In the genomic region with DNA sequence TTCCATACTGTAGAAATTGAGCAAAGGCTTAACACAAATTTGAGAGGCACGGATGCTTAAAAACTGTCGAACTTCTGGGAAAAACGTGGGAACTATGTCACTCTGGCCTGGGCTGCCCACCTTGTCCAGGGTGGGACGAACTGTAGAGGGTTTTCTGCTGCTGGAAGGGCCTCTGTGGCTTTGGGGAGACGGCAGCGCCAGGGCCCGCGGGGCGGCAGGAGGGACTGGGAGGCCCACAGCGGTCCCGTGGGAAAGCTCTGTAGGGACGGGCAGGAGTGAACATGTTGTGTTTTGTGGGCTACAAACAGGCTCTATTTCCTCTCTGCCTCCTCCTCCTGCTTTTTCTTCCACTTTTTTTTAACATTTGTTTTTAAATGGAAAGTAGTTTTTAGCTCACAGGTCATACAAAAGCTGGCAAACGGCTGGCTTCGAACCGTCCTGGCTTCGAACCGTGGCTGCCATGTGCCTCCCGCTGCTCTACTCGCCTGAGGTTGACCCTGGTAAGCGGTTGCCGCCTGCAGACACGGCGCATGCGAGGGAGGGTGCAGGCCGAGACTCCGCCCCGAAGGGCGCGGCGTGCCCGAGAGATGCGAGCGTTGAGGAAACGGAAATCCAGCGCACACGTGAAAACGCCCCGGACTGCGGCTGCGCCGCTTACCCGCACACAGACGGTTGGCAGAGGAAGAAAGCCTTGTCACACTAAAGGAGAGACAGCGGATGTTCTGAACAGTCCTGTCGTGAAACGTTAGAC, we compare ENCODE assay signal across 1 cellular context.
TF ChIP-seq lines count a peak whose summit lies in the region.

No MANE protein-coding gene starts in this region.

TF ChIP-seq in K562, 482 proteins besides CTCF, POLR2A, EP300 and RAD21 (continued from another document):
- TF ChIP-seq, protein P1, sequence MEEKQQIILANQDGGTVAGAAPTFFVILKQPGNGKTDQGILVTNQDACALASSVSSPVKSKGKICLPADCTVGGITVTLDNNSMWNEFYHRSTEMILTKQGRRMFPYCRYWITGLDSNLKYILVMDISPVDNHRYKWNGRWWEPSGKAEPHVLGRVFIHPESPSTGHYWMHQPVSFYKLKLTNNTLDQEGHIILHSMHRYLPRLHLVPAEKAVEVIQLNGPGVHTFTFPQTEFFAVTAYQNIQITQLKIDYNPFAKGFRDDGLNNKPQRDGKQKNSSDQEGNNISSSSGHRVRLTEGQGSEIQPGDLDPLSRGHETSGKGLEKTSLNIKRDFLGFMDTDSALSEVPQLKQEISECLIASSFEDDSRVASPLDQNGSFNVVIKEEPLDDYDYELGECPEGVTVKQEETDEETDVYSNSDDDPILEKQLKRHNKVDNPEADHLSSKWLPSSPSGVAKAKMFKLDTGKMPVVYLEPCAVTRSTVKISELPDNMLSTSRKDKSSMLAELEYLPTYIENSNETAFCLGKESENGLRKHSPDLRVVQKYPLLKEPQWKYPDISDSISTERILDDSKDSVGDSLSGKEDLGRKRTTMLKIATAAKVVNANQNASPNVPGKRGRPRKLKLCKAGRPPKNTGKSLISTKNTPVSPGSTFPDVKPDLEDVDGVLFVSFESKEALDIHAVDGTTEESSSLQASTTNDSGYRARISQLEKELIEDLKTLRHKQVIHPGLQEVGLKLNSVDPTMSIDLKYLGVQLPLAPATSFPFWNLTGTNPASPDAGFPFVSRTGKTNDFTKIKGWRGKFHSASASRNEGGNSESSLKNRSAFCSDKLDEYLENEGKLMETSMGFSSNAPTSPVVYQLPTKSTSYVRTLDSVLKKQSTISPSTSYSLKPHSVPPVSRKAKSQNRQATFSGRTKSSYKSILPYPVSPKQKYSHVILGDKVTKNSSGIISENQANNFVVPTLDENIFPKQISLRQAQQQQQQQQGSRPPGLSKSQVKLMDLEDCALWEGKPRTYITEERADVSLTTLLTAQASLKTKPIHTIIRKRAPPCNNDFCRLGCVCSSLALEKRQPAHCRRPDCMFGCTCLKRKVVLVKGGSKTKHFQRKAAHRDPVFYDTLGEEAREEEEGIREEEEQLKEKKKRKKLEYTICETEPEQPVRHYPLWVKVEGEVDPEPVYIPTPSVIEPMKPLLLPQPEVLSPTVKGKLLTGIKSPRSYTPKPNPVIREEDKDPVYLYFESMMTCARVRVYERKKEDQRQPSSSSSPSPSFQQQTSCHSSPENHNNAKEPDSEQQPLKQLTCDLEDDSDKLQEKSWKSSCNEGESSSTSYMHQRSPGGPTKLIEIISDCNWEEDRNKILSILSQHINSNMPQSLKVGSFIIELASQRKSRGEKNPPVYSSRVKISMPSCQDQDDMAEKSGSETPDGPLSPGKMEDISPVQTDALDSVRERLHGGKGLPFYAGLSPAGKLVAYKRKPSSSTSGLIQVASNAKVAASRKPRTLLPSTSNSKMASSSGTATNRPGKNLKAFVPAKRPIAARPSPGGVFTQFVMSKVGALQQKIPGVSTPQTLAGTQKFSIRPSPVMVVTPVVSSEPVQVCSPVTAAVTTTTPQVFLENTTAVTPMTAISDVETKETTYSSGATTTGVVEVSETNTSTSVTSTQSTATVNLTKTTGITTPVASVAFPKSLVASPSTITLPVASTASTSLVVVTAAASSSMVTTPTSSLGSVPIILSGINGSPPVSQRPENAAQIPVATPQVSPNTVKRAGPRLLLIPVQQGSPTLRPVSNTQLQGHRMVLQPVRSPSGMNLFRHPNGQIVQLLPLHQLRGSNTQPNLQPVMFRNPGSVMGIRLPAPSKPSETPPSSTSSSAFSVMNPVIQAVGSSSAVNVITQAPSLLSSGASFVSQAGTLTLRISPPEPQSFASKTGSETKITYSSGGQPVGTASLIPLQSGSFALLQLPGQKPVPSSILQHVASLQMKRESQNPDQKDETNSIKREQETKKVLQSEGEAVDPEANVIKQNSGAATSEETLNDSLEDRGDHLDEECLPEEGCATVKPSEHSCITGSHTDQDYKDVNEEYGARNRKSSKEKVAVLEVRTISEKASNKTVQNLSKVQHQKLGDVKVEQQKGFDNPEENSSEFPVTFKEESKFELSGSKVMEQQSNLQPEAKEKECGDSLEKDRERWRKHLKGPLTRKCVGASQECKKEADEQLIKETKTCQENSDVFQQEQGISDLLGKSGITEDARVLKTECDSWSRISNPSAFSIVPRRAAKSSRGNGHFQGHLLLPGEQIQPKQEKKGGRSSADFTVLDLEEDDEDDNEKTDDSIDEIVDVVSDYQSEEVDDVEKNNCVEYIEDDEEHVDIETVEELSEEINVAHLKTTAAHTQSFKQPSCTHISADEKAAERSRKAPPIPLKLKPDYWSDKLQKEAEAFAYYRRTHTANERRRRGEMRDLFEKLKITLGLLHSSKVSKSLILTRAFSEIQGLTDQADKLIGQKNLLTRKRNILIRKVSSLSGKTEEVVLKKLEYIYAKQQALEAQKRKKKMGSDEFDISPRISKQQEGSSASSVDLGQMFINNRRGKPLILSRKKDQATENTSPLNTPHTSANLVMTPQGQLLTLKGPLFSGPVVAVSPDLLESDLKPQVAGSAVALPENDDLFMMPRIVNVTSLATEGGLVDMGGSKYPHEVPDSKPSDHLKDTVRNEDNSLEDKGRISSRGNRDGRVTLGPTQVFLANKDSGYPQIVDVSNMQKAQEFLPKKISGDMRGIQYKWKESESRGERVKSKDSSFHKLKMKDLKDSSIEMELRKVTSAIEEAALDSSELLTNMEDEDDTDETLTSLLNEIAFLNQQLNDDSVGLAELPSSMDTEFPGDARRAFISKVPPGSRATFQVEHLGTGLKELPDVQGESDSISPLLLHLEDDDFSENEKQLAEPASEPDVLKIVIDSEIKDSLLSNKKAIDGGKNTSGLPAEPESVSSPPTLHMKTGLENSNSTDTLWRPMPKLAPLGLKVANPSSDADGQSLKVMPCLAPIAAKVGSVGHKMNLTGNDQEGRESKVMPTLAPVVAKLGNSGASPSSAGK (IDR thresholded peaks at IDR 0.05) = peak; percentile 86
- TF ChIP-seq HIVEP1 (CRISPR knock-in tag; IDR thresholded peaks at IDR 0.05) (0 out of 2 replicates have a peak, but pooled peaks have one; percentile 48), SPI1 (IDR thresholded peaks at IDR 0.05; ENCODE audit: borderline replicate concordance, low read depth, low read length) (no peak), L3MBTL2 (IDR thresholded peaks at IDR 0.05) (peak; percentile 97), SMARCA5 (IDR thresholded peaks at IDR 0.05) (no peak), ZNF79 (CRISPR knock-in tag; IDR thresholded peaks at IDR 0.05; ENCODE audit: low read depth) (0 out of 2 replicates have a peak, but pooled peaks have one; percentile 19), NR2C2 (CRISPR knock-in tag; IDR thresholded peaks at IDR 0.05) (no peak), NR2C2 (tag; IDR thresholded peaks at IDR 0.05) (peak; percentile 38; the same call in 1 of the 2 replicates), CXXC5 (CRISPR knock-in tag; IDR thresholded peaks at IDR 0.05) (peak; percentile 64), GABPA (tag; conservative IDR thresholded peaks at IDR 0.05; ENCODE audit: low read depth) (peak; percentile 63)
- TF ChIP-seq, protein P2, sequence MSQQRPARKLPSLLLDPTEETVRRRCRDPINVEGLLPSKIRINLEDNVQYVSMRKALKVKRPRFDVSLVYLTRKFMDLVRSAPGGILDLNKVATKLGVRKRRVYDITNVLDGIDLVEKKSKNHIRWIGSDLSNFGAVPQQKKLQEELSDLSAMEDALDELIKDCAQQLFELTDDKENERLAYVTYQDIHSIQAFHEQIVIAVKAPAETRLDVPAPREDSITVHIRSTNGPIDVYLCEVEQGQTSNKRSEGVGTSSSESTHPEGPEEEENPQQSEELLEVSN (IDR thresholded peaks at IDR 0.05; ENCODE audit: borderline replicate concordance in 1 of 2, extremely low read depth in 1 of 2, insufficient read depth in 1 of 2, insufficient read length in 1 of 2, low read depth in 1 of 2, low read length in 1 of 2, poor library complexity in 1 of 2, severe bottlenecking in 1 of 2) = peak; percentile 26 to 69
- TF ChIP-seq, protein P3, sequence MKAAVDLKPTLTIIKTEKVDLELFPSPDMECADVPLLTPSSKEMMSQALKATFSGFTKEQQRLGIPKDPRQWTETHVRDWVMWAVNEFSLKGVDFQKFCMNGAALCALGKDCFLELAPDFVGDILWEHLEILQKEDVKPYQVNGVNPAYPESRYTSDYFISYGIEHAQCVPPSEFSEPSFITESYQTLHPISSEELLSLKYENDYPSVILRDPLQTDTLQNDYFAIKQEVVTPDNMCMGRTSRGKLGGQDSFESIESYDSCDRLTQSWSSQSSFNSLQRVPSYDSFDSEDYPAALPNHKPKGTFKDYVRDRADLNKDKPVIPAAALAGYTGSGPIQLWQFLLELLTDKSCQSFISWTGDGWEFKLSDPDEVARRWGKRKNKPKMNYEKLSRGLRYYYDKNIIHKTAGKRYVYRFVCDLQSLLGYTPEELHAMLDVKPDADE (conservative IDR thresholded peaks at IDR 0.05; ENCODE audit: control insufficient read depth, low read depth, low read length) = no peak
